Comparison of ENCODE assay signal across 1 cellular context in genomic region chr7:37218956-37219355, GRCh38.
TF ChIP-seq lines count a peak whose summit lies in the region.

No MANE protein-coding gene starts in this region.

TF ChIP-seq in H1, 55 proteins besides CTCF, POLR2A, EP300 and RAD21:
- TF ChIP-seq TAF1 (IDR thresholded peaks at IDR 0.05; ENCODE audit: low read depth, low read length) (no peak), SAP30 (IDR thresholded peaks at IDR 0.05; ENCODE audit: insufficient read depth, insufficient replicate concordance, low read length) (no peak), RNF2 (IDR thresholded peaks at IDR 0.05; ENCODE audit: borderline replicate concordance, low read depth, low read length, missing control alignments, poor library complexity, severe bottlenecking) (no peak), SP1 (IDR thresholded peaks at IDR 0.05; ENCODE audit: low read depth, low read length) (no peak), SRF (IDR thresholded peaks at IDR 0.05; ENCODE audit: low read depth, low read length) (no peak), JUND (IDR thresholded peaks at IDR 0.05; ENCODE audit: low read length) (no peak), ASH2L (IDR thresholded peaks at IDR 0.05; ENCODE audit: low read length) (no peak), CHD1 (IDR thresholded peaks at IDR 0.05; ENCODE audit: low read depth, low read length) (no peak), EZH2 (IDR thresholded peaks at IDR 0.05; ENCODE audit: low read depth, low read length, severe bottlenecking) (no peak), NRF1 (IDR thresholded peaks at IDR 0.05; ENCODE audit: low read depth, low read length) (no peak)
